15 cellular contexts compared by ENCODE assay signal in genomic region chr10:110141185-110141584, GRCh38.
DNase-seq lines count a peak whose midpoint lies in the region; ATAC-seq, FAIRE-seq and TF ChIP-seq lines count a peak whose summit lies in the region.
"Had no signal": no experiment of that assay in that cellular context is flagged by ENCODE, and none has a peak within 500 bp of the region (broad histone marks: within the 10 kb centered on the region; RNA-seq: fewer than 3 reads in every experiment).

No MANE protein-coding gene starts in this region.

- H3K4me1 ChIP-seq in GM23248 (ENCODE audit: insufficient read depth) (peaks cover 23% of the 10 kb centered on the region), neutrophil (ENCODE audit: control insufficient read depth in 1 of 2, insufficient read depth in 1 of 2, low read depth in 1 of 2, low read length in 1 of 2) (peaks cover 49 to 56% of the 10 kb centered on the region in 2 experiments), upper lobe of left lung (peaks cover 18 to 27% (median 22%) of the 10 kb centered on the region in 4 donors)

- H4K20me1 ChIP-seq in GM23248 (ENCODE audit: insufficient read depth): no peaks in the 10 kb centered on the region

- H3K27me3 ChIP-seq in GM23248 (replicated peaks; ENCODE audit: insufficient read depth) (no peaks in the 10 kb centered on the region), bronchial epithelial cell (ENCODE audit: control insufficient read depth, insufficient read depth, low read length) (no peaks in the 10 kb centered on the region), neutrophil (no peaks in the 10 kb centered on the region), upper lobe of left lung (no peaks in the 10 kb centered on the region)

- no peak for ATAC-seq in upper lobe of left lung (ENCODE audit: low FRiP score in 2 of 2)
- no peak for ATAC-seq in GM18498 (IDR thresholded peaks at IDR 0.05; ENCODE audit: unreplicated experiment)
- ATAC-seq: activated CD4-positive, CD25-positive, alpha-beta regulatory T cell treated with anti-CD3 and anti-CD28 coated beads, Interleukin-2, amount 50 U/mL, for 24 hours had no signal

- H3K9me3 ChIP-seq in GM23248 (ENCODE audit: low read depth) (no peaks in the 10 kb centered on the region), neutrophil (no peaks in the 10 kb centered on the region), upper lobe of left lung (no peaks in the 10 kb centered on the region)
- H3K9me3 ChIP-seq: psoas muscle had no signal

- TF ChIP-seq POLR2A in upper lobe of left lung (IDR thresholded peaks at IDR 0.05): no peak

- FAIRE-seq in bronchial epithelial cell (lab: Jason Lieb, UNC): no peak
- FAIRE-seq: GM12892 had no signal

- no peaks in the 10 kb centered on the region for H3K79me2 ChIP-seq in GM23248 (ENCODE audit: insufficient read depth)

- H3F3A ChIP-seq in GM23248 (ENCODE audit: insufficient read depth): peaks cover 20% of the 10 kb centered on the region

- H3K27ac ChIP-seq in GM23248: peak overlapping the region; percentile 23
- peak overlapping the region; percentile 80 for H3K27ac ChIP-seq in neutrophil
- no peak overlapping the region for H3K27ac ChIP-seq in upper lobe of left lung
- H3K27ac ChIP-seq: psoas muscle had no signal

- H3K4me2 ChIP-seq in GM23248 (ENCODE audit: unreplicated experiment): peak overlapping the region; percentile 21

- 57 to 58% methylated on average over 1 of the region's 1 CpG for WGBS in GM23248 (ENCODE audit: low coverage in 1 of 2, low lambda C conversion rate in 2 of 2, missing lambda C conversion rate in 2 of 2), 2 experiments
- WGBS in upper lobe of left lung, 2 donors: 61 to 68% methylated on average over 1 of the region's 1 CpG

- no peak overlapping the region for H2AFZ ChIP-seq in GM23248

- in situ Hi-C loops in GM23248 (cut with MboI): no loop called here

- no peak overlapping the region for H3K4me3 ChIP-seq in GM23248
- no peak overlapping the region for H3K4me3 ChIP-seq in bronchial epithelial cell (ENCODE audit: low read depth, low read length)
- H3K4me3 ChIP-seq in neutrophil (ENCODE audit: low read depth in 1 of 2, low read length in 1 of 2): peak overlapping the region; percentile 32 to 34
- no peak overlapping the region for H3K4me3 ChIP-seq in upper lobe of left lung
- H3K4me3 ChIP-seq: psoas muscle had no signal

- no peak for TF ChIP-seq EP300 in upper lobe of left lung (IDR thresholded peaks at IDR 0.05)

- no peak overlapping the region for H3K9ac ChIP-seq in GM23248

- no peaks in the 10 kb centered on the region for H3K9me2 ChIP-seq in GM23248 (ENCODE audit: insufficient read depth)

- peaks cover 5% of the 10 kb centered on the region; the same call in 1 of the 2 replicates for H3K36me3 ChIP-seq in GM23248 (ENCODE audit: low read depth)
- H3K36me3 ChIP-seq in bronchial epithelial cell (ENCODE audit: control insufficient read depth, insufficient read depth, low read length): no peaks in the 10 kb centered on the region
- H3K36me3 ChIP-seq in neutrophil: peaks cover 1% of the 10 kb centered on the region
- no peaks in the 10 kb centered on the region for H3K36me3 ChIP-seq in upper lobe of left lung

- DNase-seq in GM23248: peak; percentile 65
- peak; percentile 95 for DNase-seq in MV-4-11 (lab: John Stamatoyannopoulos, UW)
- peak; percentile 74 for DNase-seq in bronchial epithelial cell (ENCODE audit: low read depth)
- DNase-seq in upper lobe of left lung: no peak
- no peak for DNase-seq in NCI-H524 (lab: John Stamatoyannopoulos, UW)
- DNase-seq: activated naive CD4-positive, alpha-beta T cell; foreskin melanocyte; left ventricle myocardium superior; NCI-H345; psoas muscle; SHP77 treated with DMSO at 0.1 percent for 48 hours had no signal

- TF ChIP-seq CTCF in bronchial epithelial cell (IDR thresholded peaks at IDR 0.05; ENCODE audit: insufficient read depth, low read length, severe bottlenecking) (no peak), neutrophil (IDR thresholded peaks at IDR 0.05) (no peak), upper lobe of left lung (IDR thresholded peaks at IDR 0.05) (no peak)

Comparison
In these comparisons a context has a peak if more than half of its experiments do, and no peak if none do; other contexts are left out.
1. DNase-seq: peak in GM23248 (single experiment), MV-4-11 (single experiment) and bronchial epithelial cell (single experiment); none in upper lobe of left lung (0 of 2) and NCI-H524 (0 of 2).
2. H3K27ac ChIP-seq: peak in GM23248 (single experiment) and neutrophil (single experiment); none in upper lobe of left lung (0 of 4).
3. H3K4me3 ChIP-seq: peak in neutrophil (2 of 2); none in GM23248 (single experiment), bronchial epithelial cell (single experiment) and upper lobe of left lung (0 of 4).